ENCODE assay signal across 29 cellular contexts in the genomic region with DNA sequence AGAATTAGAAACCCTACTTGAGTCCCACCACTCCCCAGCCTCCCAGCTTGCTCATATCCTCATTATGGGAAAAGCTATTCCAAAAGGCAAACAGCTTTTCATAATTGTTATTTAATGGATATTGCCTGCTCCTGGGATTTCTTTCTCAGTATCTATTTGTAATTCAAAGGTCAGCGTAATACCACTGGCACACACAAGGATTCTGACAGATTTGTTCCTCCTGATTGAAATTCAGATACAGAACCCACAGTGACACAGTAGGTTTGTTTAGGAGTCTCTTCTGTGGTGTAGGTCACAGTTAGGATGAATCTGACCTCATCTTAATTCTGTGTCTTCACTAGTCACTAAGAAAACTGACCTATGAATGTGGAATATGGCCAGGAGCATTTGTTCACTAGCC.
"Had no signal": no experiment of that assay in that cellular context is flagged by ENCODE, and none has a peak within 500 bp of the region (broad histone marks: within the 10 kb centered on the region; RNA-seq: fewer than 3 reads in every experiment).

No MANE protein-coding gene starts in this region.

- H3K36me3 ChIP-seq: left lung, neutrophil, right atrium auricular region, stomach, thyroid gland, transverse colon, uterus had no signal

- H3K27ac ChIP-seq: left lung, neutrophil, parathyroid adenoma, psoas muscle, right atrium auricular region, skin epidermis, stomach, testis, thyroid gland, transverse colon, uterus had no signal

- H3K79me2 ChIP-seq: parathyroid adenoma had no signal

- H3K27me3 ChIP-seq: left lung, neutrophil, right atrium auricular region, stomach, testis, thyroid gland, transverse colon, uterus had no signal

- H3K4me3 ChIP-seq: left lung, lung, psoas muscle, right atrium auricular region, skin epidermis, stomach, testis, thyroid gland, transverse colon, uterus had no signal

- H3K9me3 ChIP-seq: left lung, neutrophil, psoas muscle, right atrium auricular region, stomach, testis, thyroid gland, transverse colon, uterus had no signal

- H2AFZ ChIP-seq: parathyroid adenoma had no signal

- H3K4me1 Mint-ChIP-seq: mesothelial cell of epicardium; naive B cell; natural killer cell; stimulated activated naive B cell treated with anti-CD40 and anti-IgM and Interleukin-4, amounts not matched to agents 10 μg/mL and 1 μg/mL and 100 μg/mL, for 72 hours had no signal

- DNase-seq: head of caudate nucleus; hippocampal formation; kidney glomerular epithelial cell; left cardiac atrium; left lung; mesendoderm; naive B cell; natural killer cell; occipital lobe; psoas muscle; stimulated activated CD4-positive, alpha-beta T cell treated with anti-CD3 and anti-CD28 coated beads, Interleukin-12 subunit alpha, Interleukin-12 subunit beta, amount 100 ng/mL, for 4 hours; stimulated activated CD4-positive, alpha-beta T cell treated with anti-CD3 and anti-CD28 coated beads, Interleukin-15, amount 100 ng/mL, for 24 hours; stimulated activated CD4-positive, alpha-beta T cell treated with anti-CD3 and anti-CD28 coated beads, Interleukin-2, amount 100 ng/mL, for 24 hours; stimulated activated CD4-positive, alpha-beta T cell treated with anti-CD3 and anti-CD28 coated beads, Interleukin-4, amount 100 ng/mL, for 1 hour; stimulated activated naive B cell treated with anti-CD40 and anti-IgM and Interleukin-4, amounts not matched to agents 10 μg/mL and 1 μg/mL and 100 μg/mL, for 72 hours; stimulated activated naive CD8-positive, alpha-beta T cell treated with anti-CD3 and anti-CD28 coated beads, Interleukin-15, Interleukin-2, amounts not matched to agents 100 U/mL and 50 U/mL, for 24 hours; stomach; testis; thyroid gland; transverse colon; uterus had no signal

- H3K4me3 Mint-ChIP-seq: mesothelial cell of epicardium; naive B cell; natural killer cell; stimulated activated naive B cell treated with anti-CD40 and anti-IgM and Interleukin-4, amounts not matched to agents 10 μg/mL and 1 μg/mL and 100 μg/mL, for 72 hours had no signal

- H3K36me3 Mint-ChIP-seq: mesothelial cell of epicardium; naive B cell; natural killer cell; stimulated activated naive B cell treated with anti-CD40 and anti-IgM and Interleukin-4, amounts not matched to agents 10 μg/mL and 1 μg/mL and 100 μg/mL, for 72 hours had no signal

- H3K9ac ChIP-seq: parathyroid adenoma had no signal

- H3K9me3 Mint-ChIP-seq: stimulated activated naive B cell treated with anti-CD40 and anti-IgM and Interleukin-4, amounts not matched to agents 10 μg/mL and 1 μg/mL and 100 μg/mL, for 72 hours had no signal

- H3K27ac Mint-ChIP-seq: mesothelial cell of epicardium; naive B cell; natural killer cell; stimulated activated naive B cell treated with anti-CD40 and anti-IgM and Interleukin-4, amounts not matched to agents 10 μg/mL and 1 μg/mL and 100 μg/mL, for 72 hours had no signal

- ATAC-seq: left cardiac atrium; left lung; natural killer cell; psoas muscle; sciatic nerve; stimulated activated naive B cell treated with anti-CD40 and anti-IgM and Interleukin-4, amounts not matched to agents 10 μg/mL and 1 μg/mL and 100 μg/mL, for 72 hours; stimulated activated naive CD8-positive, alpha-beta T cell treated with anti-CD3 and anti-CD28 coated beads, Interleukin-15, Interleukin-2, amounts not matched to agents 100 U/mL and 50 U/mL, for 24 hours had no signal

- FAIRE-seq: keratinocyte had no signal

- H3K4me1 ChIP-seq: left lung, parathyroid adenoma, psoas muscle, right atrium auricular region, stomach, testis, thyroid gland, transverse colon, uterus had no signal
